24 cellular contexts compared by ENCODE assay signal in the genomic region with DNA sequence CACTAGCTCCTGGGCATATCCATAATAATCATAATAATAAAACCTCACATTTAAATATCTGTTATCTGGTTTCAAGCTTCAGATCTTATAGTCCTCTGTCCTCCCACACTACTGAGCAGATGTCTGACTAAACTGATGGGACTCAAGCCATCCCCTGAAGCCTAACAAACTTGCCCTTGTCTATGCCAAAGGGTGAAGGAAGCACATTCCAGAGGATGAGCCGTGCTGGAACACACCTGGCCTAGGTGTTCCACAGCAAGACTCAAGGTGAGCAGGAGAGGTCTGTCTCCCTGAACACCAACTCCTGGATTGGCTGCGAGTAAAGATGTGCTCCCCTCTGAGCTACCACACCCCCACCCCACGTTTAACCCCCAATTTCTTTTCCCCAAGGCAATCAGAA.
"Had no signal": no experiment of that assay in that cellular context is flagged by ENCODE, and none has a peak within 500 bp of the region (broad histone marks: within the 10 kb centered on the region; RNA-seq: fewer than 3 reads in every experiment).

No MANE protein-coding gene starts in this region.

- FAIRE-seq: kidney had no signal

- H3K27ac ChIP-seq: esophagus squamous epithelium, heart right ventricle, lower lobe of right lung, spleen, VCaP had no signal

- H3K36me3 ChIP-seq: esophagus squamous epithelium, heart right ventricle, lower lobe of right lung, spleen had no signal

- H3K4me3 ChIP-seq: esophagus squamous epithelium, heart right ventricle, lower lobe of right lung, spleen had no signal

- H3K27me3 ChIP-seq: heart right ventricle, spleen had no signal

- DNase-seq: activated CD4-positive, alpha-beta T cell treated with anti-CD3 and anti-CD28 coated beads for 1 hour; activated CD4-positive, alpha-beta T cell treated with anti-CD3 and anti-CD28 coated beads, Interleukin-2, amount 50 U/mL, for 1 hour; activated CD8-positive, alpha-beta T cell treated with anti-CD3 and anti-CD28 coated beads, Interleukin-2, amount 10 ng/mL, durations not matched to agents 7 days and 5 days; activated T-cell treated with anti-CD3 and anti-CD28 coated beads, Interleukin-2, amount 50 U/mL, for 24 hours; aorta; central memory CD4-positive, alpha-beta T cell; dermis blood vessel endothelial cell; effector CD8-positive, alpha-beta T cell; esophagus squamous epithelium; heart right ventricle; kidney; lower lobe of right lung; naive B cell; nucleus accumbens; posterior cingulate gyrus; retina; spleen; stimulated activated CD4-positive, alpha-beta T cell treated with anti-CD3 and anti-CD28 coated beads, Interleukin-4, amount 100 ng/mL, for 1 hour; stimulated activated naive CD4-positive, alpha-beta T cell treated with Interleukin-2 at 50 U/mL for 16 hours; T-cell had no signal

- H3K9me3 ChIP-seq: esophagus squamous epithelium, heart right ventricle, lower lobe of right lung, spleen had no signal

- H3K4me1 ChIP-seq: esophagus squamous epithelium, lower lobe of right lung, spleen had no signal

- ATAC-seq: activated CD8-positive, alpha-beta T cell treated with anti-CD3 and anti-CD28 coated beads, Interleukin-2, amount 10 ng/mL, durations not matched to agents 7 days and 5 days; activated naive CD4-positive, alpha-beta T cell treated with anti-CD3 and anti-CD28 coated beads, Interleukin-2, amount 50 U/mL, for 72 hours; activated T-helper 17 cell treated with anti-CD3 and anti-CD28 coated beads, Interleukin-2, amount 50 U/mL, for 72 hours; left lobe of liver; T-cell had no signal
